ENCODE assay signal across 23 cellular contexts in genomic region chr3:23277688-23278087, GRCh38.
"Had no signal": no experiment of that assay in that cellular context is flagged by ENCODE, and none has a peak within 500 bp of the region (broad histone marks: within the 10 kb centered on the region; RNA-seq: fewer than 3 reads in every experiment).

No MANE protein-coding gene starts in this region.

- DNase-seq: MV-4-11; NCI-H1048; NCI-H1105 treated with DMSO at 0.1 percent for 48 hours; NCI-H1417 treated with DMSO at 0.1 percent for 48 hours; NCI-H146; NCI-H187; NCI-H2029 treated with DMSO at 0.1 percent for 48 hours; NCI-H2171 treated with DMSO at 0.1 percent for 48 hours; NCI-H345; NCI-H446 treated with DMSO at 0.1 percent for 48 hours; NCI-H510A treated with DMSO at 0.1 percent for 48 hours; NCI-H526; NCI-H774; NK-92 treated with Interleukin-12 subunit alpha and Interleukin-12 subunit beta, amount 100 ng/mL, for 24 hours; PC-3; SHP77; SW 1271; T-cell had no signal

- ATAC-seq: K562, Panc1, PC-3, T-cell had no signal

- H3K9ac ChIP-seq: KMS-11, SK-N-SH had no signal

- H3K4me2 ChIP-seq: KMS-11, SK-N-SH had no signal

- H3K9me3 ChIP-seq: SK-N-SH had no signal

- H3K27ac ChIP-seq: KMS-11, RWPE1 had no signal

- H3K4me3 ChIP-seq: K562 had no signal

- FAIRE-seq: K562 had no signal
